In genomic region chr20:60976913-60977312, GRCh38 we compare ENCODE assay signal across 22 cellular contexts.
DNase-seq lines count a peak whose midpoint lies in the region; ATAC-seq and TF ChIP-seq lines count a peak whose summit lies in the region.
"Had no signal": no experiment of that assay in that cellular context is flagged by ENCODE, and none has a peak within 500 bp of the region (broad histone marks: within the 10 kb centered on the region; RNA-seq: fewer than 3 reads in every experiment).

No MANE protein-coding gene starts in this region.

- no peak overlapping the region for H3K4ac ChIP-seq in neuronal stem cell (ENCODE audit: low read length)

- no peaks in the 10 kb centered on the region for H3K27me3 ChIP-seq in DND-41 (ENCODE audit: insufficient read depth, low read length, poor library complexity)
- no peaks in the 10 kb centered on the region for H3K27me3 ChIP-seq in H7 (ENCODE audit: control insufficient read depth, insufficient read depth, low read length)
- no peaks in the 10 kb centered on the region for H3K27me3 ChIP-seq in endodermal cell (ENCODE audit: control insufficient read depth, insufficient read depth, low read length, poor library complexity, severe bottlenecking)
- no peaks in the 10 kb centered on the region for H3K27me3 ChIP-seq in neuronal stem cell (ENCODE audit: control insufficient read depth in 3 of 3, insufficient read depth in 3 of 3, low read depth in 1 of 3, low read length in 3 of 3)
- H3K27me3 ChIP-seq: BLaER1 treated with 17β-estradiol and CSF1 and Interleukin-3, amounts not matched to agents 10 nM and 100 nM had no signal

- no peak overlapping the region for H3K27ac Mint-ChIP-seq in endodermal cell
- H3K27ac Mint-ChIP-seq: CD8-positive, alpha-beta T cell; IgD-negative memory B cell; T-cell had no signal

- H2AFZ ChIP-seq in DND-41 (ENCODE audit: low read depth, low read length) (no peak overlapping the region), neuronal stem cell (ENCODE audit: low read length) (no peak overlapping the region)

- no peak overlapping the region for H3K4me3 Mint-ChIP-seq in endodermal cell
- H3K4me3 Mint-ChIP-seq: CD8-positive, alpha-beta T cell; IgD-negative memory B cell; T-cell had no signal

- H3K4me2 ChIP-seq in DND-41 (ENCODE audit: insufficient read depth, low read length) (no peak overlapping the region), neuronal stem cell (ENCODE audit: insufficient read depth, low read length, poor library complexity, severe bottlenecking) (no peak overlapping the region)
- H3K4me2 ChIP-seq: BLaER1 treated with 17β-estradiol and CSF1 and Interleukin-3, amounts not matched to agents 10 nM and 100 nM had no signal

- H3K79me2 ChIP-seq in DND-41 (ENCODE audit: insufficient read depth, low read length): no peaks in the 10 kb centered on the region

- H4K91ac ChIP-seq in neuronal stem cell (ENCODE audit: low read depth, low read length, poor library complexity): no peak overlapping the region

- peaks cover 32% of the 10 kb centered on the region for H3K27me3 Mint-ChIP-seq in endodermal cell (ENCODE audit: insufficient read depth)
- H3K27me3 Mint-ChIP-seq: IgD-negative memory B cell had no signal

- peaks cover 15% of the 10 kb centered on the region for H3K9me3 Mint-ChIP-seq in endodermal cell

- H2BK12ac ChIP-seq in neuronal stem cell (ENCODE audit: low read length): no peak overlapping the region

- DNase-seq in DND-41 (no peak), H7 (peak; percentile 49), endodermal cell (peak; percentile 73), neuronal stem cell (ENCODE audit: low spot score) (no peak), NCI-H226 (no peak), KG1 (lab: John Stamatoyannopoulos, UW) (no peak)
- DNase-seq: CD8-positive, alpha-beta T cell; EL; Karpas-422; MV-4-11; NCI-H1417; NCI-H1694 treated with DMSO at 0.1 percent for 48 hours; NCI-H2081 treated with DMSO at 0.1 percent for 48 hours; NCI-H2171 treated with DMSO at 0.1 percent for 48 hours; NCI-H446; NCI-H526; NK-92 treated with Interleukin-12 subunit alpha and Interleukin-12 subunit beta, amount 100 ng/mL, for 24 hours; T-cell had no signal

- H3K79me1 ChIP-seq in neuronal stem cell (ENCODE audit: low read depth, low read length): no peaks in the 10 kb centered on the region

- no peak overlapping the region for H2BK5ac ChIP-seq in neuronal stem cell (ENCODE audit: low read length)

- H3K27ac ChIP-seq in DND-41 (ENCODE audit: low read length) (no peak overlapping the region), endodermal cell (ENCODE audit: low read depth, low read length) (no peak overlapping the region), neuronal stem cell (replicated peaks; ENCODE audit: low read length) (no peak overlapping the region)
- H3K27ac ChIP-seq: BLaER1 treated with 17β-estradiol and CSF1 and Interleukin-3, amounts not matched to agents 10 nM and 100 nM had no signal

- H3K36me3 Mint-ChIP-seq in endodermal cell (ENCODE audit: low read depth): no peaks in the 10 kb centered on the region
- H3K36me3 Mint-ChIP-seq: CD8-positive, alpha-beta T cell; IgD-negative memory B cell; T-cell had no signal

- ATAC-seq in DND-41 (ENCODE audit: insufficient read depth, low read depth): no peak
- no peak for ATAC-seq in HG03439 (IDR thresholded peaks at IDR 0.05; ENCODE audit: unreplicated experiment)
- ATAC-seq: CD8-positive, alpha-beta T cell; SK-N-SH treated with all-trans-retinoic acid at 6 μM for 48 hours; T-cell had no signal

- H3K9me3 ChIP-seq in DND-41 (ENCODE audit: insufficient read depth, low read length, severe bottlenecking) (peaks cover 4% of the 10 kb centered on the region), endodermal cell (ENCODE audit: control insufficient read depth, low read length) (peaks cover 12% of the 10 kb centered on the region), neuronal stem cell (replicated peaks in 1 of 2; ENCODE audit: control insufficient read depth in 2 of 2, insufficient read depth in 1 of 2, low read depth in 1 of 2, low read length in 2 of 2) (peaks cover 0 to 2% of the 10 kb centered on the region in 2 donors)

- H4K8ac ChIP-seq in neuronal stem cell (ENCODE audit: low read depth, low read length): no peak overlapping the region

- peak; percentile 38 for TF ChIP-seq CTCF in DND-41 (IDR thresholded peaks at IDR 0.05; ENCODE audit: borderline replicate concordance, extremely low read depth, low read length, poor library complexity, severe bottlenecking)
- TF ChIP-seq CTCF in endodermal cell (conservative IDR thresholded peaks at IDR 0.05): peak; percentile 56

- H2BK15ac ChIP-seq in neuronal stem cell (ENCODE audit: low read length): no peak overlapping the region

- H3K4me1 ChIP-seq in DND-41 (ENCODE audit: insufficient read depth, low read length) (no peaks in the 10 kb centered on the region), endodermal cell (ENCODE audit: control insufficient read depth, insufficient read depth, low read length) (no peaks in the 10 kb centered on the region), neuronal stem cell (ENCODE audit: control insufficient read depth in 2 of 2, insufficient read depth in 1 of 2, low read depth in 1 of 2, low read length in 2 of 2) (no peaks in the 10 kb centered on the region)
- H3K4me1 ChIP-seq: BLaER1 treated with 17β-estradiol and CSF1 and Interleukin-3, amounts not matched to agents 10 nM and 100 nM had no signal

- H3K14ac ChIP-seq in neuronal stem cell (ENCODE audit: low read length): no peak overlapping the region

- no peak overlapping the region for H3K23ac ChIP-seq in neuronal stem cell (ENCODE audit: low read depth, low read length, poor library complexity)

- H3K36me3 ChIP-seq in DND-41 (ENCODE audit: insufficient read depth, low read length) (no peaks in the 10 kb centered on the region), H7 (replicated peaks; ENCODE audit: control insufficient read depth, insufficient read depth, low read length) (no peaks in the 10 kb centered on the region), endodermal cell (ENCODE audit: control insufficient read depth, insufficient read depth, low read length) (no peaks in the 10 kb centered on the region), neuronal stem cell (replicated peaks in 1 of 2; ENCODE audit: control insufficient read depth in 2 of 2, insufficient read depth in 2 of 2, low read length in 2 of 2) (no peaks in the 10 kb centered on the region)
- H3K36me3 ChIP-seq: BLaER1 treated with 17β-estradiol and CSF1 and Interleukin-3, amounts not matched to agents 10 nM and 100 nM had no signal

- H3K4me3 ChIP-seq in DND-41 (ENCODE audit: low read depth in 1 of 2, low read length in 2 of 2): no peak overlapping the region
- no peak overlapping the region for H3K4me3 ChIP-seq in H7 (ENCODE audit: insufficient read depth, low read depth, low read length)
- no peak overlapping the region for H3K4me3 ChIP-seq in endodermal cell (ENCODE audit: low read length)
- H3K4me3 ChIP-seq in neuronal stem cell (ENCODE audit: low read length in 2 of 2): no peak overlapping the region
- H3K4me3 ChIP-seq: BLaER1 treated with 17β-estradiol and CSF1 and Interleukin-3, amounts not matched to agents 10 nM and 100 nM had no signal

- H4K20me1 ChIP-seq in DND-41 (ENCODE audit: insufficient read depth, low read length): no peaks in the 10 kb centered on the region
- H4K20me1 ChIP-seq: BLaER1 treated with 17β-estradiol and CSF1 and Interleukin-3, amounts not matched to agents 10 nM and 100 nM had no signal

- peak overlapping the region; percentile 11 for H2AK5ac ChIP-seq in neuronal stem cell (ENCODE audit: low read depth, low read length)

- H3K4me1 Mint-ChIP-seq in endodermal cell: no peaks in the 10 kb centered on the region
- H3K4me1 Mint-ChIP-seq: IgD-negative memory B cell, T-cell had no signal

- H3K9ac ChIP-seq in DND-41 (ENCODE audit: low read depth, low read length) (no peak overlapping the region), endodermal cell (ENCODE audit: extremely low read depth, low read length, poor library complexity, severe bottlenecking) (no peak overlapping the region), neuronal stem cell (ENCODE audit: low read depth, low read length, poor library complexity) (no peak overlapping the region)
- H3K9ac ChIP-seq: BLaER1 treated with 17β-estradiol and CSF1 and Interleukin-3, amounts not matched to agents 10 nM and 100 nM had no signal

- no peak overlapping the region for H3K18ac ChIP-seq in neuronal stem cell (ENCODE audit: low read length)

- 81 to 85% methylated on average over 3 to 4 of the region's 4 CpGs for WGBS in endodermal cell (ENCODE audit: insufficient coverage in 1 of 2, insufficient read length in 1 of 2), 2 experiments
- WGBS in neuronal stem cell (ENCODE audit: extremely low coverage in 2 of 2, insufficient read length in 2 of 2, insufficient replicate concordance in 1 of 2), 2 donors: no CpG with 5 or more reads among the region's 4 CpGs

- H2BK120ac ChIP-seq in neuronal stem cell (ENCODE audit: low read depth, low read length): no peak overlapping the region

Comparison
In these comparisons a context has a peak if more than half of its experiments do, and no peak if none do; other contexts are left out.
1. DNase-seq: peak in H7 (single experiment) and endodermal cell (single experiment); none in DND-41 (single experiment), neuronal stem cell (single experiment), NCI-H226 (single experiment) and KG1 (single experiment).